ENCODE assay signal across 22 cellular contexts in genomic region chr16:17258077-17258599, GRCh38.
DNase-seq lines count a peak whose midpoint lies in the region; ATAC-seq, FAIRE-seq and TF ChIP-seq lines count a peak whose summit lies in the region.
"Had no signal": no experiment of that assay in that cellular context is flagged by ENCODE, and none has a peak within 500 bp of the region (broad histone marks: within the 10 kb centered on the region; RNA-seq: fewer than 3 reads in every experiment).

No MANE protein-coding gene starts in this region.

- POLR2A ChIA-PET in HepG2 (lab: Yijun Ruan, JAX), result no interaction called here

- no peaks in the 10 kb centered on the region for H3K9me3 Mint-ChIP-seq in dendritic cell treated with granulocyte-macrophage colony-stimulating factor and Interleukin-4, amounts not matched to agents 40 ng/mL and 50 ng/mL, for 4 days
- no peaks in the 10 kb centered on the region for H3K9me3 Mint-ChIP-seq in stimulated activated naive CD8-positive, alpha-beta T cell treated with anti-CD3 and anti-CD28 coated beads, Interleukin-15, amount 100 ng/mL, for 72 hours

- no peaks in the 10 kb centered on the region for H3K4me1 ChIP-seq in HepG2 (ENCODE audit: insufficient read depth, low read length)
- no peaks in the 10 kb centered on the region for H3K4me1 ChIP-seq in right lobe of liver
- H3K4me1 ChIP-seq in OCI-LY3 (ENCODE audit: low read length), result peaks cover 13% of the 10 kb centered on the region
- H3K4me1 ChIP-seq: HAP-1, SJCRH30 had no signal

- H3K9ac ChIP-seq in HepG2 (ENCODE audit: insufficient read depth, low read depth, low read length) (no peak overlapping the region), OCI-LY3 (ENCODE audit: low read length) (no peak overlapping the region)
- H3K9ac ChIP-seq: GM23248 had no signal

- peaks cover 3 to 11% of the 10 kb centered on the region in 2 experiments; a peak in 3 of 5 replicates for H3K27me3 ChIP-seq in HepG2 (ENCODE audit: control insufficient read depth in 1 of 2, insufficient read depth in 2 of 2, low read length in 2 of 2)
- H3K27me3 ChIP-seq in right lobe of liver, result no peaks in the 10 kb centered on the region
- H3K27me3 ChIP-seq in OCI-LY3 (ENCODE audit: low read depth, low read length), result no peaks in the 10 kb centered on the region
- H3K27me3 ChIP-seq: SJCRH30 had no signal

- WGBS in HepG2 (ENCODE audit: low lambda C conversion rate), result 40% methylated on average over 2 of the region's 2 CpGs
- 61% methylated on average over 2 of the region's 2 CpGs for WGBS in right lobe of liver (ENCODE audit: insufficient coverage, low coverage, low lambda C conversion rate, missing lambda C conversion rate)

- no TSS peak for BruUV-seq in HepG2 (replicated peaks; lab: Mats Ljungman, UMichigan)

- H3K27me3 Mint-ChIP-seq in dendritic cell treated with granulocyte-macrophage colony-stimulating factor and Interleukin-4, amounts not matched to agents 40 ng/mL and 50 ng/mL, for 4 days, result no peaks in the 10 kb centered on the region
- H3K27me3 Mint-ChIP-seq in stimulated activated naive CD8-positive, alpha-beta T cell treated with anti-CD3 and anti-CD28 coated beads, Interleukin-15, amount 100 ng/mL, for 72 hours, result no peaks in the 10 kb centered on the region

- H3K27ac ChIP-seq in HepG2 (ENCODE audit: extremely low read length, insufficient read depth, low read length), result no peak overlapping the region
- H3K27ac ChIP-seq in right lobe of liver, result no peak overlapping the region
- no peak overlapping the region for H3K27ac ChIP-seq in OCI-LY3 (ENCODE audit: low read length)
- H3K27ac ChIP-seq: GM23248, HL-60, SJCRH30 had no signal

- H3K4me3 ChIP-seq in HepG2 (replicated peaks in 1 of 3; ENCODE audit: insufficient read depth in 1 of 3, low read depth in 2 of 3, low read length in 3 of 3), result no peak overlapping the region
- no peak overlapping the region for H3K4me3 ChIP-seq in right lobe of liver
- H3K4me3 ChIP-seq in OCI-LY3 (ENCODE audit: low read length), result no peak overlapping the region
- H3K4me3 ChIP-seq: GM23248, HAP-1, SJCRH30 had no signal

- intact Hi-C loops in HepG2 (cut with micrococcal nuclease; ENCODE audit: unreplicated experiment) (no loop called here), right lobe of liver (cut with DNase I) (no loop called here)
- intact Hi-C loops in dendritic cell treated with granulocyte-macrophage colony-stimulating factor and Interleukin-4, amounts not matched to agents 40 ng/mL and 50 ng/mL, for 4 days (cut with micrococcal nuclease), result no loop called here

- CTCF ChIA-PET in HepG2 (lab: Yijun Ruan, JAX; ENCODE audit: low intra/inter-chr PET ratio, low total read pairs), result no interaction called here

- TF ChIP-seq EP300 in HepG2 (IDR thresholded peaks at IDR 0.05; ENCODE audit: low read depth in 2 of 2, low read length in 2 of 2), result no peak
- no peak for TF ChIP-seq EP300 in HepG2 (CRISPR knock-in tag; IDR thresholded peaks at IDR 0.05; ENCODE audit: borderline replicate concordance)

- H3K4me2 ChIP-seq in HepG2 (ENCODE audit: low read depth, low read length) (no peak overlapping the region), OCI-LY3 (ENCODE audit: low read length) (peak overlapping the region; percentile 94; the same call in 1 of the 2 replicates)

- TF ChIP-seq POLR2A in HepG2 (IDR thresholded peaks at IDR 0.05; ENCODE audit: insufficient read depth in 1 of 2, low read depth in 2 of 2, low read length in 2 of 2) (no peak), right lobe of liver (IDR thresholded peaks at IDR 0.05) (no peak)

- H4K20me1 ChIP-seq in HepG2 (ENCODE audit: insufficient read depth, low read length), result no peaks in the 10 kb centered on the region
- no peaks in the 10 kb centered on the region for H4K20me1 ChIP-seq in OCI-LY3 (ENCODE audit: insufficient read depth, low read length)

- no peak for FAIRE-seq in HepG2 (lab: Jason Lieb, UNC)
- FAIRE-seq: A204.1, RCC 7860 had no signal

- H3K9me3 ChIP-seq in HepG2 (ENCODE audit: low read length) (no peaks in the 10 kb centered on the region), right lobe of liver (no peaks in the 10 kb centered on the region), OCI-LY3 (ENCODE audit: insufficient read depth, low read length) (no peaks in the 10 kb centered on the region)
- H3K9me3 ChIP-seq: SJCRH30 had no signal

- TF ChIP-seq CTCF in HepG2 (CRISPR knock-in tag; IDR thresholded peaks at IDR 0.05) (no peak), right lobe of liver (IDR thresholded peaks at IDR 0.05) (no peak), OCI-LY3 (IDR thresholded peaks at IDR 0.05; ENCODE audit: low read depth, low read length) (no peak)

- H3K79me2 ChIP-seq in HepG2 (ENCODE audit: insufficient read depth, low read length) (no peaks in the 10 kb centered on the region), OCI-LY3 (ENCODE audit: low read length) (no peaks in the 10 kb centered on the region)

- peaks cover 47% of the 10 kb centered on the region for H3K4me1 Mint-ChIP-seq in dendritic cell treated with granulocyte-macrophage colony-stimulating factor and Interleukin-4, amounts not matched to agents 40 ng/mL and 50 ng/mL, for 4 days (ENCODE audit: low read depth)
- H3K4me1 Mint-ChIP-seq in stimulated activated naive CD8-positive, alpha-beta T cell treated with anti-CD3 and anti-CD28 coated beads, Interleukin-15, amount 100 ng/mL, for 72 hours, result peaks cover 39% of the 10 kb centered on the region

- TF ChIP-seq RAD21 in HepG2 (CRISPR knock-in tag; IDR thresholded peaks at IDR 0.05), result no peak

- DNase-seq in HepG2 (ENCODE audit: low spot score) (no peak), right lobe of liver (no peak), NCI-H345 treated with DMSO at 0.1 percent for 48 hours (lab: John Stamatoyannopoulos, UW; ENCODE audit: unreplicated experiment) (no peak), NCI-H524 (lab: John Stamatoyannopoulos, UW) (no peak)
- DNase-seq in stimulated activated naive CD8-positive, alpha-beta T cell treated with anti-CD3 and anti-CD28 coated beads, Interleukin-15, amount 100 ng/mL, for 72 hours, result no peak
- DNase-seq: EL, GF-D8, GM23248, KG1, NCI-H1105, NCI-H146, NCI-H2029, NCI-H226, NCI-H524 treated with DMSO at 0.1 percent for 48 hours, OCI-M1, SJCRH30 had no signal

- peak overlapping the region; percentile 93 for H3K27ac Mint-ChIP-seq in dendritic cell treated with granulocyte-macrophage colony-stimulating factor and Interleukin-4, amounts not matched to agents 40 ng/mL and 50 ng/mL, for 4 days
- H3K27ac Mint-ChIP-seq in stimulated activated naive CD8-positive, alpha-beta T cell treated with anti-CD3 and anti-CD28 coated beads, Interleukin-15, amount 100 ng/mL, for 72 hours, result peak overlapping the region in 1 of 2 donors; percentile 44

- peaks cover 18% of the 10 kb centered on the region for H3K36me3 Mint-ChIP-seq in dendritic cell treated with granulocyte-macrophage colony-stimulating factor and Interleukin-4, amounts not matched to agents 40 ng/mL and 50 ng/mL, for 4 days (ENCODE audit: low read depth)

- in situ Hi-C loops in HepG2 (cut with HindIII; ENCODE audit: extremely low pct_ligation_motif_present, low pct_unique_long_range_greater_than_20kb), result no loop called here

- no peaks in the 10 kb centered on the region for H3K36me3 ChIP-seq in HepG2 (replicated peaks in 1 of 2; ENCODE audit: control insufficient read depth in 1 of 2, insufficient read depth in 2 of 2, low read length in 2 of 2)
- no peaks in the 10 kb centered on the region for H3K36me3 ChIP-seq in right lobe of liver
- H3K36me3 ChIP-seq in OCI-LY3 (replicated peaks; ENCODE audit: low read depth, low read length), result no peaks in the 10 kb centered on the region
- H3K36me3 ChIP-seq: HAP-1, SJCRH30 had no signal

- H2AFZ ChIP-seq in HepG2 (ENCODE audit: low read length) (no peak overlapping the region), OCI-LY3 (ENCODE audit: low read depth, low read length) (no peak overlapping the region)
- H2AFZ ChIP-seq: GM23248 had no signal

- H3K4me3 Mint-ChIP-seq in dendritic cell treated with granulocyte-macrophage colony-stimulating factor and Interleukin-4, amounts not matched to agents 40 ng/mL and 50 ng/mL, for 4 days, result peak overlapping the region; percentile 53
- no peak overlapping the region for H3K4me3 Mint-ChIP-seq in stimulated activated naive CD8-positive, alpha-beta T cell treated with anti-CD3 and anti-CD28 coated beads, Interleukin-15, amount 100 ng/mL, for 72 hours

- ATAC-seq in HepG2 (no peak), right lobe of liver (no peak)
- no peak for ATAC-seq in stimulated activated naive CD8-positive, alpha-beta T cell treated with anti-CD3 and anti-CD28 coated beads, Interleukin-15, amount 100 ng/mL, for 72 hours

TF ChIP-seq in HepG2, 621 proteins besides CTCF, POLR2A, EP300 and RAD21:
- TF ChIP-seq ZNF784 (CRISPR knock-in tag; IDR thresholded peaks at IDR 0.05; ENCODE audit: borderline replicate concordance) (no peak), ATM (IDR thresholded peaks at IDR 0.05; ENCODE audit: borderline replicate concordance) (peak; percentile 31; the same call in 1 of the 2 replicates), KDM6A (CRISPR knock-in tag; IDR thresholded peaks at IDR 0.05; ENCODE audit: low read depth) (no peak), FOXA1 (IDR thresholded peaks at IDR 0.05) (0 out of 2 replicates have a peak, but pooled peaks have one; percentile 32), FOXA1 (CRISPR knock-in tag; IDR thresholded peaks at IDR 0.05) (no peak), PHB2 (IDR thresholded peaks at IDR 0.05; ENCODE audit: partially characterized antibody) (peak; percentile 65), MTA3 (CRISPR knock-in tag; IDR thresholded peaks at IDR 0.05) (no peak), FOXP1 (IDR thresholded peaks at IDR 0.05) (peak; percentile 40; the same call in 1 of the 2 replicates), FOXP1 (CRISPR knock-in tag; IDR thresholded peaks at IDR 0.05) (no peak), ZNF691 (CRISPR knock-in tag; IDR thresholded peaks at IDR 0.05; ENCODE audit: borderline replicate concordance, low read depth) (no peak), NBN (conservative IDR thresholded peaks at IDR 0.05) (no peak), PLRG1 (conservative IDR thresholded peaks at IDR 0.05) (peak; percentile 87; the same call in 1 of the 2 replicates)
